ENCODE assay signal across 14 cellular contexts in genomic region chr1:237183963-237184540, GRCh38.
DNase-seq lines count a peak whose midpoint lies in the region; ATAC-seq lines count a peak whose summit lies in the region.
"Had no signal": no experiment of that assay in that cellular context is flagged by ENCODE, and none has a peak within 500 bp of the region (broad histone marks: within the 10 kb centered on the region; RNA-seq: fewer than 3 reads in every experiment).

No MANE protein-coding gene starts in this region.

- H3K9me3 ChIP-seq in SK-N-MC (ENCODE audit: low read depth, low read length) (no peaks in the 10 kb centered on the region), SJCRH30 (replicated peaks) (no peaks in the 10 kb centered on the region)

- H3K36me3 ChIP-seq in SK-N-MC (ENCODE audit: insufficient read depth, low read length): no peaks in the 10 kb centered on the region
- H3K36me3 ChIP-seq in SJCRH30: no peaks in the 10 kb centered on the region

- H3K27ac ChIP-seq in SK-N-MC (0 out of 2 replicates have a peak overlapping the region, but pooled peaks have one; percentile 12), SJCRH30 (no peak overlapping the region)
- H3K27ac ChIP-seq: KMS-11 had no signal

- no peaks in the 10 kb centered on the region for H3K27me3 ChIP-seq in SJCRH30

- intact Hi-C loops in left ventricle myocardium superior (cut with micrococcal nuclease): no loop called here
- intact Hi-C loops in left cardiac atrium (cut with DNase I): no loop called here

- DNase-seq in left ventricle myocardium superior (no peak), left cardiac atrium (no peak), SK-N-MC (ENCODE audit: low read depth, low spot score) (no peak), iPS-NIHi11 (ENCODE audit: low spot score) (peak; percentile 39), SW480 (ENCODE audit: low spot score) (no peak), SJCRH30 (no peak), NCI-H526 treated with DMSO at 0.1 percent for 48 hours (lab: John Stamatoyannopoulos, UW) (no peak)
- DNase-seq: C1 segment of cervical spinal cord, DND-41, NCI-H1436 treated with DMSO at 0.1 percent for 48 hours, NCI-H2029 treated with DMSO at 0.1 percent for 48 hours, SIG-M5 had no signal

- H3K4me3 ChIP-seq in SK-N-MC: peak overlapping the region; percentile 36
- no peak overlapping the region for H3K4me3 ChIP-seq in SJCRH30

- H3K4me1 ChIP-seq in SJCRH30: no peaks in the 10 kb centered on the region

- H3K9ac ChIP-seq in SK-N-MC (ENCODE audit: insufficient read length): no peak overlapping the region
- H3K9ac ChIP-seq: KMS-11 had no signal

- ATAC-seq in left ventricle myocardium superior (peak; percentile 2), left cardiac atrium (no peak), GM21367 (IDR thresholded peaks at IDR 0.05; ENCODE audit: unreplicated experiment) (no peak)
